In genomic region chr3:86990734-86991481, GRCh38 we compare ENCODE assay signal across 8 cellular contexts. TPM values are rescaled to one million over a fixed set of nuclear protein-coding genes. Genes with fewer than 3 reads are reported as not detected.
DNase-seq lines count a peak whose midpoint lies in the region; ATAC-seq, FAIRE-seq and TF ChIP-seq lines count a peak whose summit lies in the region.

TSS of gene VGLL3 (minus strand) at chr3:86991149. CDS start at chr3:86990743, 406 bp downstream.

- FAIRE-seq in urothelium cell line (lab: Jason Lieb, UNC), result peak; percentile 52

- peak within 1 kb of the TSS; percentile 33 for H3K9ac ChIP-seq in mucosa of stomach (ENCODE audit: low read length)

- ATAC-seq in HG02610 (IDR thresholded peaks at IDR 0.05; ENCODE audit: unreplicated experiment), result peak; percentile 44

- TF ChIP-seq POLR2A in esophagus muscularis mucosa (IDR thresholded peaks at IDR 0.05; ENCODE audit: low read depth), result peak; percentile 40

- DNase-seq in DMS114 treated with DMSO at 0.1 percent for 48 hours (lab: John Stamatoyannopoulos, UW; ENCODE audit: unreplicated experiment), result peak; percentile 87
- DNase-seq in SW480 (ENCODE audit: low spot score), result peak; percentile 18
- DNase-seq in esophagus muscularis mucosa (ENCODE audit: extremely low spot score), result no peak
- DNase-seq in urothelium cell line (ENCODE audit: low spot score), result peak; percentile 69
- DNase-seq in pons (ENCODE audit: low spot score), result no peak
- DNase-seq in activated effector memory CD4-positive, alpha-beta T cell treated with anti-CD3 and anti-CD28 coated beads, Interleukin-2, amount 50 U/mL, for 16 hours, result no peak

- no peaks in the 10 kb centered on the region for H3K36me3 ChIP-seq in esophagus muscularis mucosa
- no peaks in the 10 kb centered on the region for H3K36me3 ChIP-seq in mucosa of stomach (ENCODE audit: control insufficient read depth, insufficient read depth, low read length)

- peak in 1 of 3 experiments; percentile 14 for TF ChIP-seq CTCF in esophagus muscularis mucosa (IDR thresholded peaks at IDR 0.05)

- WGBS in esophagus muscularis mucosa, result 0% methylated on average over 3 of the region's 77 CpGs

- intact Hi-C loops in esophagus muscularis mucosa (cut with DNase I), result loop anchor here (10.0 kb wide), 1 partner anchor 206 kb away; no protein-coding TSS in a partner anchor

- H3K4me3 ChIP-seq in esophagus muscularis mucosa (peak within 1 kb of the TSS; percentile 65 to 87 (median 74)), mucosa of stomach (ENCODE audit: low read length) (peak within 1 kb of the TSS; percentile 31)

- H3K4me1 ChIP-seq in esophagus muscularis mucosa, result peaks cover 8 to 33% (median 20%) of the 10 kb centered on the region in 4 donors
- H3K4me1 ChIP-seq in mucosa of stomach (ENCODE audit: control insufficient read depth, insufficient read depth, low read length), result no peaks in the 10 kb centered on the region

- TF ChIP-seq EP300 in esophagus muscularis mucosa (IDR thresholded peaks at IDR 0.05), result no peak

- peaks cover 0 to 24% (median 5%) of the 10 kb centered on the region in 4 donors for H3K27me3 ChIP-seq in esophagus muscularis mucosa
- peaks cover 24% of the 10 kb centered on the region for H3K27me3 ChIP-seq in mucosa of stomach (ENCODE audit: control insufficient read depth, insufficient read depth, low read length)

- peak within 1 kb of the TSS; percentile 86 to 91 (median 88) for H3K27ac ChIP-seq in esophagus muscularis mucosa (replicated peaks in 1 of 4)

- H3K9me3 ChIP-seq in esophagus muscularis mucosa, result no peaks in the 10 kb centered on the region
- no peaks in the 10 kb centered on the region for H3K9me3 ChIP-seq in mucosa of stomach (ENCODE audit: control insufficient read depth, low read length)

RNA-seq across cellular contexts. Expression of gene VGLL3, which starts in this region (rescaled TPM):
- total RNA-seq in esophagus muscularis mucosa, result 10 to 100 TPM; 23.7 to 45.6 (median 30.5) TPM

Comparison
In these comparisons a context has a peak if more than half of its experiments do, and no peak if none do; other contexts are left out.
1. DNase-seq: peak in DMS114 treated with DMSO at 0.1 percent for 48 hours (single experiment), SW480 (single experiment) and urothelium cell line (single experiment); none in esophagus muscularis mucosa (single experiment), pons (single experiment) and activated effector memory CD4-positive, alpha-beta T cell treated with anti-CD3 and anti-CD28 coated beads, Interleukin-2, amount 50 U/mL, for 16 hours (single experiment).